ENCODE assay signal across 8 cellular contexts in genomic region chr2:43576983-43577892, GRCh38. TPM values are rescaled to one million over a fixed set of nuclear protein-coding genes. Genes with fewer than 3 reads are reported as not detected.
DNase-seq lines count a peak whose midpoint lies in the region; ATAC-seq and TF ChIP-seq lines count a peak whose summit lies in the region.

No MANE protein-coding gene starts in this region.

- peak; percentile 86 for TF ChIP-seq CTCF in parathyroid adenoma (IDR thresholded peaks at IDR 0.05)

- no peaks in the 10 kb centered on the region for H3K79me2 ChIP-seq in parathyroid adenoma

- peaks cover 54% of the 10 kb centered on the region for H3K36me3 Mint-ChIP-seq in activated naive CD4-positive, alpha-beta T cell treated with anti-CD3 and anti-CD28 coated beads, Interleukin-2, amount 10 ng/mL, durations not matched to agents 7 days and 5 days
- peaks cover 8 to 38% of the 10 kb centered on the region in 2 donors for H3K36me3 Mint-ChIP-seq in activated naive CD4-positive, alpha-beta T cell treated with anti-CD3 and anti-CD28 coated beads, Interleukin-2, amount 50 U/mL, for 72 hours

- peak overlapping the region; percentile 57 for H2AFZ ChIP-seq in parathyroid adenoma

- no peak overlapping the region for H3K4me3 ChIP-seq in parathyroid adenoma (ENCODE audit: low read depth, low read length)

- ATAC-seq in activated naive CD4-positive, alpha-beta T cell treated with anti-CD3 and anti-CD28 coated beads, Interleukin-2, amount 50 U/mL, for 72 hours: no peak
- ATAC-seq in HG03354 (IDR thresholded peaks at IDR 0.05; ENCODE audit: poor library complexity, severe bottlenecking, unreplicated experiment): no peak
- ATAC-seq in GM18870 (IDR thresholded peaks at IDR 0.05; ENCODE audit: unreplicated experiment): no peak

- H3K27ac ChIP-seq in parathyroid adenoma: peak overlapping the region; percentile 55

- no peaks in the 10 kb centered on the region for H3K27me3 Mint-ChIP-seq in activated naive CD4-positive, alpha-beta T cell treated with anti-CD3 and anti-CD28 coated beads, Interleukin-2, amount 10 ng/mL, durations not matched to agents 7 days and 5 days

- peak; percentile 44 for DNase-seq in activated naive CD4-positive, alpha-beta T cell treated with anti-CD3 and anti-CD28 coated beads, Interleukin-2, amount 10 ng/mL, durations not matched to agents 7 days and 5 days
- no peak for DNase-seq in activated naive CD4-positive, alpha-beta T cell treated with anti-CD3 and anti-CD28 coated beads, Interleukin-2, amount 50 U/mL, for 72 hours (ENCODE audit: low spot score in 2 of 2)
- DNase-seq in M059J (ENCODE audit: low read depth) (peak; percentile 58), SW480 (ENCODE audit: low spot score) (peak; percentile 64), fibroblast of the conjunctiva (ENCODE audit: low read depth) (peak; percentile 79)

- H3K4me2 ChIP-seq in parathyroid adenoma (ENCODE audit: low read length): peak overlapping the region; percentile 45

- no peaks in the 10 kb centered on the region for H3K9me3 Mint-ChIP-seq in activated naive CD4-positive, alpha-beta T cell treated with anti-CD3 and anti-CD28 coated beads, Interleukin-2, amount 10 ng/mL, durations not matched to agents 7 days and 5 days
- no peaks in the 10 kb centered on the region for H3K9me3 Mint-ChIP-seq in activated naive CD4-positive, alpha-beta T cell treated with anti-CD3 and anti-CD28 coated beads, Interleukin-2, amount 50 U/mL, for 72 hours

- H3K4me3 Mint-ChIP-seq in activated naive CD4-positive, alpha-beta T cell treated with anti-CD3 and anti-CD28 coated beads, Interleukin-2, amount 10 ng/mL, durations not matched to agents 7 days and 5 days: no peak overlapping the region

- H3K9me3 ChIP-seq in parathyroid adenoma (ENCODE audit: control insufficient read depth, low read length): no peaks in the 10 kb centered on the region

- no peak overlapping the region for H3K27ac Mint-ChIP-seq in activated naive CD4-positive, alpha-beta T cell treated with anti-CD3 and anti-CD28 coated beads, Interleukin-2, amount 10 ng/mL, durations not matched to agents 7 days and 5 days
- no peak overlapping the region for H3K27ac Mint-ChIP-seq in activated naive CD4-positive, alpha-beta T cell treated with anti-CD3 and anti-CD28 coated beads, Interleukin-2, amount 50 U/mL, for 72 hours

- H3K4me1 Mint-ChIP-seq in activated naive CD4-positive, alpha-beta T cell treated with anti-CD3 and anti-CD28 coated beads, Interleukin-2, amount 10 ng/mL, durations not matched to agents 7 days and 5 days: peaks cover 12% of the 10 kb centered on the region

- H3K36me3 ChIP-seq in parathyroid adenoma (ENCODE audit: control insufficient read depth, insufficient read depth, low read length): no peaks in the 10 kb centered on the region

- no peaks in the 10 kb centered on the region for H3K4me1 ChIP-seq in parathyroid adenoma

- no peaks in the 10 kb centered on the region for H3K27me3 ChIP-seq in parathyroid adenoma (ENCODE audit: control insufficient read depth, insufficient read depth, low read length)

- no peak overlapping the region for H3K9ac ChIP-seq in parathyroid adenoma

- CTCF ChIA-PET in activated naive CD4-positive, alpha-beta T cell treated with anti-CD3 and anti-CD28 coated beads, Interleukin-2, amount 10 ng/mL, durations not matched to agents 7 days and 5 days (lab: Charles Lee): interaction anchor here (0.8 to 4.2 kb wide), 22 partner anchors 9 to 629 kb away, joined by 3 to 19 read pairs (median 4); no protein-coding TSS in a partner anchor

RNA-seq across cellular contexts. Expression of gene THADA, which starts 18.6 kb away (rescaled TPM):
- 10 to 100 TPM; 19.3 to 33.5 TPM for total RNA-seq in activated naive CD4-positive, alpha-beta T cell treated with anti-CD3 and anti-CD28 coated beads, Interleukin-2, amount 50 U/mL, for 72 hours
- 8.7 and 12.7 TPM in 2 replicates for total RNA-seq in M059J (2014; rRNA removed; shearing (Covaris generic))

RNA-seq across cellular contexts. Expression of gene PLEKHH2, which starts 59.8 kb away (rescaled TPM):
- total RNA-seq in activated naive CD4-positive, alpha-beta T cell treated with anti-CD3 and anti-CD28 coated beads, Interleukin-2, amount 50 U/mL, for 72 hours: 1 to 10 TPM; 2.4 to 8.6 TPM
- total RNA-seq in M059J (2014; rRNA removed; shearing (Covaris generic)): 2.4 and 2.5 TPM in 2 replicates

Comparison
In these comparisons a context has a peak if more than half of its experiments do, and no peak if none do; other contexts are left out.
1. DNase-seq: peak in activated naive CD4-positive, alpha-beta T cell treated with anti-CD3 and anti-CD28 coated beads, Interleukin-2, amount 10 ng/mL, durations not matched to agents 7 days and 5 days (single experiment), M059J (single experiment), SW480 (single experiment) and fibroblast of the conjunctiva (single experiment); none in activated naive CD4-positive, alpha-beta T cell treated with anti-CD3 and anti-CD28 coated beads, Interleukin-2, amount 50 U/mL, for 72 hours (0 of 2).